8 cellular contexts compared by ENCODE assay signal in genomic region chr2:218229239-218229638, GRCh38. TPM values are rescaled to one million over a fixed set of nuclear protein-coding genes. Genes with fewer than 3 reads are reported as not detected.
DNase-seq lines count a peak whose midpoint lies in the region; ATAC-seq, FAIRE-seq and TF ChIP-seq lines count a peak whose summit lies in the region.

No MANE protein-coding gene starts in this region.

- ATAC-seq in HG02943 (IDR thresholded peaks at IDR 0.05; ENCODE audit: low read depth, unreplicated experiment) (peak; percentile 82), Panc1 (0 out of 2 replicates have a peak, but pooled peaks have one; percentile 47)

- H4K91ac ChIP-seq in mesenchymal stem cell (ENCODE audit: low read length), result no peak overlapping the region

- no peak overlapping the region for H2BK5ac ChIP-seq in mesenchymal stem cell (ENCODE audit: low read depth, low read length, poor library complexity, severe bottlenecking)

- no peak overlapping the region for H3K23ac ChIP-seq in mesenchymal stem cell (ENCODE audit: low read length in 2 of 2)

- no peaks in the 10 kb centered on the region for H3K27me3 ChIP-seq in Panc1 (ENCODE audit: control insufficient read depth, insufficient read depth, low read length)
- H3K27me3 ChIP-seq in bronchial epithelial cell (ENCODE audit: control insufficient read depth, insufficient read depth, low read length), result no peaks in the 10 kb centered on the region
- no peaks in the 10 kb centered on the region for H3K27me3 ChIP-seq in mesenchymal stem cell (ENCODE audit: control insufficient read depth in 1 of 2, insufficient read depth in 1 of 2, low read length in 2 of 2)

- no peak overlapping the region for H2BK15ac ChIP-seq in mesenchymal stem cell (ENCODE audit: low read depth, poor library complexity, severe bottlenecking)

- no peak overlapping the region for H4K8ac ChIP-seq in mesenchymal stem cell (ENCODE audit: low read length)

- H3K9ac ChIP-seq in mesenchymal stem cell (ENCODE audit: low read length), result peak overlapping the region; percentile 56

- no peak overlapping the region for H2AK5ac ChIP-seq in mesenchymal stem cell (ENCODE audit: low read length, severe bottlenecking)

- H3K9me3 ChIP-seq in Panc1 (ENCODE audit: control insufficient read depth, insufficient read depth, low read depth, low read length) (no peaks in the 10 kb centered on the region), mesenchymal stem cell (ENCODE audit: control insufficient read depth, low read length) (no peaks in the 10 kb centered on the region)

- H3K27ac ChIP-seq in Panc1 (ENCODE audit: low read length) (no peak overlapping the region), mesenchymal stem cell (ENCODE audit: low read length, poor library complexity, severe bottlenecking) (peak overlapping the region; percentile 88)

- H3K79me1 ChIP-seq in mesenchymal stem cell (replicated peaks; ENCODE audit: low read length, poor library complexity, severe bottlenecking), result no peaks in the 10 kb centered on the region

- in situ Hi-C loops in Panc1 (cut with HindIII; ENCODE audit: low pct_unique_long_range_greater_than_20kb, low sequenced_read_pairs), result no loop called here

- CTCF ChIA-PET in Panc1 (lab: Charles Lee), result interaction anchor here (0.7 kb wide), 1 partner anchor 63 kb away, joined by 4 read pairs; the partner anchor contains the start of gene CXCR1

- no TSS peak for BruUV-seq in Panc1 (replicated peaks; lab: Mats Ljungman, UMichigan)

- no peak overlapping the region for H2BK120ac ChIP-seq in mesenchymal stem cell (ENCODE audit: low read depth, low read length)

- no peak overlapping the region for H3K4ac ChIP-seq in mesenchymal stem cell (ENCODE audit: low read depth in 1 of 2, low read length in 2 of 2)

- H3K36me3 ChIP-seq in Panc1 (ENCODE audit: control insufficient read depth, insufficient read depth, low read length), result peaks cover 35% of the 10 kb centered on the region
- H3K36me3 ChIP-seq in bronchial epithelial cell (ENCODE audit: control insufficient read depth, insufficient read depth, low read length), result peaks cover 24% of the 10 kb centered on the region
- peaks cover 37 to 90% of the 10 kb centered on the region in 2 experiments for H3K36me3 ChIP-seq in mesenchymal stem cell (ENCODE audit: control insufficient read depth in 1 of 2, insufficient read depth in 2 of 2, low read depth in 1 of 2, low read length in 2 of 2)

- H3K4me1 ChIP-seq in Panc1 (ENCODE audit: control insufficient read depth, insufficient read depth, low read length), result no peaks in the 10 kb centered on the region
- peaks cover 8% of the 10 kb centered on the region for H3K4me1 ChIP-seq in mesenchymal stem cell (ENCODE audit: control insufficient read depth, insufficient read depth, low read depth, low read length)

- H3K4me3 ChIP-seq in Panc1 (ENCODE audit: low read depth in 2 of 2, low read length in 2 of 2), result no peak overlapping the region
- H3K4me3 ChIP-seq in bronchial epithelial cell (ENCODE audit: low read depth, low read length), result no peak overlapping the region
- H3K4me3 ChIP-seq in mesenchymal stem cell (ENCODE audit: insufficient read depth in 1 of 2, low read depth in 1 of 2, low read length in 2 of 2), result no peak overlapping the region

- WGBS in mesenchymal stem cell, result 5% methylated on average over 1 of the region's 3 CpGs

- POLR2A ChIA-PET in Panc1 (lab: Charles Lee), result no interaction called here

- intact Hi-C loops in Panc1 (cut with micrococcal nuclease; ENCODE audit: unreplicated experiment), result no loop called here

- no peak overlapping the region for H2AFZ ChIP-seq in mesenchymal stem cell (ENCODE audit: low read depth, low read length)

- no peak overlapping the region for H3K4me2 ChIP-seq in mesenchymal stem cell (ENCODE audit: low read length, poor library complexity, severe bottlenecking)

- TF ChIP-seq CTCF in Panc1 (IDR thresholded peaks at IDR 0.05) (no peak), bronchial epithelial cell (IDR thresholded peaks at IDR 0.05; ENCODE audit: insufficient read depth, low read length, severe bottlenecking) (no peak)

- H3K14ac ChIP-seq in mesenchymal stem cell (ENCODE audit: low read length in 2 of 2), result no peak overlapping the region

- no peak overlapping the region for H2BK12ac ChIP-seq in mesenchymal stem cell (ENCODE audit: low read length in 2 of 2)

- no peak for FAIRE-seq in bronchial epithelial cell (lab: Jason Lieb, UNC)

- peak; percentile 21 to 39 for DNase-seq in stimulated activated CD8-positive, alpha-beta memory T cell treated with anti-CD3 and anti-CD28 coated beads, Interleukin-7, amount 100 ng/mL, for 4 hours (ENCODE audit: low read depth in 2 of 2)
- DNase-seq in stimulated activated CD8-positive, alpha-beta memory T cell treated with anti-CD3 and anti-CD28 coated beads, Interleukin-4, amount 100 ng/mL, for 48 hours, result no peak
- DNase-seq in Panc1 (ENCODE audit: low read depth, low spot score) (no peak), bronchial epithelial cell (ENCODE audit: low read depth) (peak; percentile 93), mesenchymal stem cell (peak; percentile 83), COLO668 (lab: John Stamatoyannopoulos, UW; ENCODE audit: unreplicated experiment) (no peak), hippocampal formation (lab: John Stamatoyannopoulos, UW) (no peak)

- no peak overlapping the region for H3K18ac ChIP-seq in mesenchymal stem cell (ENCODE audit: low read depth in 1 of 2, low read length in 2 of 2)

RNA-seq across cellular contexts. Expression of gene ARPC2, which starts 12.2 kb away (rescaled TPM):
- total RNA-seq in Panc1 (2021; ENCODE audit: unreplicated experiment), result 248 TPM
- polyA plus RNA-seq in Panc1 (2012; ENCODE audit: insufficient read length), result 273 TPM
- 504 and 577 TPM in 2 replicates for total RNA-seq in bronchial epithelial cell
- 757 TPM for polyA plus RNA-seq in mesenchymal stem cell (2013, experiment 1 of 2)
- 767 TPM for polyA plus RNA-seq in mesenchymal stem cell (2013, experiment 2 of 2)

RNA-seq across cellular contexts. Expression of gene GPBAR1, which starts 31.6 kb away (rescaled TPM):
- total RNA-seq in Panc1 (2021; ENCODE audit: unreplicated experiment), result 0.18 TPM
- 0.47 TPM for polyA plus RNA-seq in Panc1 (2012; ENCODE audit: insufficient read length)
- under 0.01 TPM in 1 of 2 replicates, not detected in the other for total RNA-seq in bronchial epithelial cell
- polyA plus RNA-seq in mesenchymal stem cell (2013, experiment 1 of 2), result 5.1 TPM
- polyA plus RNA-seq in mesenchymal stem cell (2013, experiment 2 of 2), result 5.5 TPM

RNA-seq across cellular contexts. Expression of gene AAMP, which starts 40.7 kb away (rescaled TPM):
- 103 TPM for total RNA-seq in Panc1 (2021; ENCODE audit: unreplicated experiment)
- polyA plus RNA-seq in Panc1 (2012; ENCODE audit: insufficient read length), result 166 TPM
- total RNA-seq in bronchial epithelial cell, result 205 and 229 TPM in 2 replicates
- polyA plus RNA-seq in mesenchymal stem cell (2013, experiment 1 of 2), result 44.9 TPM
- polyA plus RNA-seq in mesenchymal stem cell (2013, experiment 2 of 2), result 43.4 TPM

RNA-seq across cellular contexts. Expression of gene PNKD, which starts 41.1 kb away (rescaled TPM):
- total RNA-seq in Panc1 (2021; ENCODE audit: unreplicated experiment), result 49.0 TPM
- polyA plus RNA-seq in Panc1 (2012; ENCODE audit: insufficient read length), result 66.6 TPM
- total RNA-seq in bronchial epithelial cell, result 10.3 and 16.8 TPM in 2 replicates
- 87.9 TPM for polyA plus RNA-seq in mesenchymal stem cell (2013, experiment 1 of 2)
- polyA plus RNA-seq in mesenchymal stem cell (2013, experiment 2 of 2), result 88.5 TPM

Comparison
In these comparisons a context has a peak if more than half of its experiments do, and no peak if none do; other contexts are left out.
1. DNase-seq: peak in stimulated activated CD8-positive, alpha-beta memory T cell treated with anti-CD3 and anti-CD28 coated beads, Interleukin-7, amount 100 ng/mL, for 4 hours (2 of 2), bronchial epithelial cell (single experiment) and mesenchymal stem cell (single experiment); none in stimulated activated CD8-positive, alpha-beta memory T cell treated with anti-CD3 and anti-CD28 coated beads, Interleukin-4, amount 100 ng/mL, for 48 hours (single experiment), Panc1 (single experiment), COLO668 (single experiment) and hippocampal formation (0 of 2).